In genomic region chr10:34761443-34761842, GRCh38 we compare ENCODE assay signal across 20 cellular contexts. TPM values are rescaled to one million over a fixed set of nuclear protein-coding genes. Genes with fewer than 3 reads are reported as not detected.
DNase-seq lines count a peak whose midpoint lies in the region; ATAC-seq and TF ChIP-seq lines count a peak whose summit lies in the region.
"Had no signal": no experiment of that assay in that cellular context is flagged by ENCODE, and none has a peak within 500 bp of the region (broad histone marks: within the 10 kb centered on the region; RNA-seq: fewer than 3 reads in every experiment).

No MANE protein-coding gene starts in this region.

- no peaks in the 10 kb centered on the region for H3K27me3 ChIP-seq in mammary epithelial cell (ENCODE audit: insufficient read depth, low read length)
- no peaks in the 10 kb centered on the region for H3K27me3 ChIP-seq in PC-9 (ENCODE audit: insufficient read depth, low read depth)
- no peaks in the 10 kb centered on the region for H3K27me3 ChIP-seq in body of pancreas
- H3K27me3 ChIP-seq: BLaER1 had no signal

- intact Hi-C loops in mammary epithelial cell (cut with micrococcal nuclease): no loop called here
- intact Hi-C loops in PC-9 (cut with micrococcal nuclease; ENCODE audit: unreplicated experiment): no loop called here
- intact Hi-C loops in body of pancreas (cut with DNase I): no loop called here

- no peak for ATAC-seq in body of pancreas
- no peak for ATAC-seq in HG03159 (IDR thresholded peaks at IDR 0.05; ENCODE audit: unreplicated experiment)
- ATAC-seq: K562 had no signal

- H2AFZ ChIP-seq in mammary epithelial cell (ENCODE audit: low read depth, low read length) (no peak overlapping the region), PC-9 (no peak overlapping the region)

- DNase-seq in AG10803 (ENCODE audit: low read depth): peak; percentile 38
- peak; percentile 28 for DNase-seq in mammary epithelial cell
- no peak for DNase-seq in PC-9
- DNase-seq in globus pallidus (ENCODE audit: low spot score): no peak
- DNase-seq in body of pancreas: no peak
- DNase-seq: ACHN; DMS 273 treated with DMSO at 0.1 percent for 48 hours; H9; NCI-H1048; NCI-H146; NCI-H345; NCI-H526 treated with DMSO at 0.1 percent for 48 hours; NK-92 treated with Interleukin-12 subunit alpha and Interleukin-12 subunit beta, amount 100 ng/mL, for 24 hours; SHP77 treated with DMSO at 0.1 percent for 48 hours had no signal

- H3F3A ChIP-seq in PC-9 (ENCODE audit: insufficient read depth, low read depth): peaks cover 34% of the 10 kb centered on the region

- TF ChIP-seq POLR2A in body of pancreas (IDR thresholded peaks at IDR 0.05): no peak

- dilution Hi-C loops in mammary epithelial cell (cut with HindIII; ENCODE audit: low sequenced_read_pairs): loop anchor here (5.0 kb wide), 1 partner anchor 41 kb away; no protein-coding TSS in a partner anchor

- H3K27ac ChIP-seq in HEK293 (ENCODE audit: extremely low read depth, low read depth, low read length) (no peak overlapping the region), mammary epithelial cell (ENCODE audit: insufficient read depth, low read depth, low read length) (peak overlapping the region; percentile 96), PC-9 (no peak overlapping the region), body of pancreas (no peak overlapping the region)
- H3K27ac ChIP-seq: BLaER1, HL-60 had no signal

- peaks cover 86% of the 10 kb centered on the region for H3K79me2 ChIP-seq in mammary epithelial cell (ENCODE audit: insufficient read depth, low read length)
- peaks cover 81% of the 10 kb centered on the region for H3K79me2 ChIP-seq in PC-9 (ENCODE audit: low read depth)

- no peaks in the 10 kb centered on the region for H3K36me3 Mint-ChIP-seq in nephron (ENCODE audit: low read depth)

- POLR2A ChIA-PET in HEK293 (lab: Yijun Ruan, JAX): no interaction called here
- POLR2A ChIA-PET in PC-9 (lab: Charles Lee; ENCODE audit: unreplicated experiment): no interaction called here

- no peak overlapping the region for H3K4me3 Mint-ChIP-seq in nephron
- H3K4me3 Mint-ChIP-seq: H9 had no signal

- peaks cover 77% of the 10 kb centered on the region for H3K4me1 Mint-ChIP-seq in nephron

- peak overlapping the region; percentile 5 to 17 (median 13) for H3K27ac Mint-ChIP-seq in nephron

- BruUV-seq in mammary epithelial cell (replicated peaks; lab: Mats Ljungman, UMichigan): no TSS peak
- BruUV-seq in PC-9 (replicated peaks; lab: Mats Ljungman, UMichigan): no TSS peak

- H4K20me1 ChIP-seq in mammary epithelial cell (ENCODE audit: insufficient read depth, low read length) (no peaks in the 10 kb centered on the region), PC-9 (ENCODE audit: insufficient read depth) (no peaks in the 10 kb centered on the region)

- no peak for TF ChIP-seq CTCF in AG10803 (conservative IDR thresholded peaks at IDR 0.05; ENCODE audit: low read length)
- no peak for TF ChIP-seq CTCF in HEK293 (tag by site-specific recombination; IDR thresholded peaks at IDR 0.05)
- TF ChIP-seq CTCF in mammary epithelial cell (conservative IDR thresholded peaks at IDR 0.05 in 1 of 2, IDR thresholded peaks at IDR 0.05 in 1 of 2; ENCODE audit: extremely low read depth in 1 of 2, insufficient read depth in 1 of 2, low read depth in 1 of 2, low read length in 2 of 2): no peak
- no peak for TF ChIP-seq CTCF in nephron (IDR thresholded peaks at IDR 0.05; ENCODE audit: unreplicated experiment in 3 of 3)
- TF ChIP-seq CTCF in PC-9 (conservative IDR thresholded peaks at IDR 0.05): no peak
- TF ChIP-seq CTCF in body of pancreas (IDR thresholded peaks at IDR 0.05): no peak

- H3K9ac ChIP-seq in mammary epithelial cell (ENCODE audit: insufficient read depth, low read length): peak overlapping the region; percentile 42
- H3K9ac ChIP-seq: BLaER1 had no signal

- peaks cover 14% of the 10 kb centered on the region for H3K4me1 ChIP-seq in HEK293 (ENCODE audit: control insufficient read depth, insufficient read depth, low read length)
- H3K4me1 ChIP-seq in mammary epithelial cell (ENCODE audit: insufficient read depth, low read length): peaks cover 50% of the 10 kb centered on the region
- peaks cover 20% of the 10 kb centered on the region for H3K4me1 ChIP-seq in PC-9 (replicated peaks; ENCODE audit: insufficient read depth)
- peaks cover 49% of the 10 kb centered on the region for H3K4me1 ChIP-seq in body of pancreas

- CTCF ChIA-PET in HEK293 (lab: Yijun Ruan, JAX) (no interaction called here), mammary epithelial cell (lab: Charles Lee; ENCODE audit: low non-redundant PET) (no interaction called here), PC-9 (lab: Charles Lee) (no interaction called here)

- H3K9me3 Mint-ChIP-seq in nephron: no peaks in the 10 kb centered on the region
- H3K9me3 Mint-ChIP-seq: H9 had no signal

- H3K9me3 ChIP-seq in HEK293 (ENCODE audit: control insufficient read depth, insufficient read depth, low read depth, low read length) (no peaks in the 10 kb centered on the region), mammary epithelial cell (replicated peaks; ENCODE audit: insufficient read depth, low read length) (no peaks in the 10 kb centered on the region), PC-9 (ENCODE audit: insufficient read depth, low read depth) (0 out of 2 replicates have a peak, but pooled peaks cover 4% of the 10 kb centered on the region), body of pancreas (no peaks in the 10 kb centered on the region)

- WGBS in mammary epithelial cell (ENCODE audit: low coverage, missing lambda C conversion rate): 0% methylated on average over 1 of the region's 1 CpG
- 56 to 73% methylated on average over 1 of the region's 1 CpG for WGBS in body of pancreas, 2 donors

- H3K4me2 ChIP-seq in mammary epithelial cell (ENCODE audit: insufficient read depth, low read depth, low read length): peak overlapping the region; percentile 33
- no peak overlapping the region for H3K4me2 ChIP-seq in PC-9
- H3K4me2 ChIP-seq: BLaER1 had no signal

- no peaks in the 10 kb centered on the region for H3K9me2 ChIP-seq in PC-9 (ENCODE audit: insufficient read depth)

- no peaks in the 10 kb centered on the region for H3K36me3 ChIP-seq in HEK293 (ENCODE audit: control insufficient read depth in 2 of 2, insufficient read depth in 1 of 2, low read length in 2 of 2)
- no peaks in the 10 kb centered on the region for H3K36me3 ChIP-seq in mammary epithelial cell (ENCODE audit: insufficient read depth, low read length)
- H3K36me3 ChIP-seq in PC-9 (ENCODE audit: low read depth): no peaks in the 10 kb centered on the region
- no peaks in the 10 kb centered on the region for H3K36me3 ChIP-seq in body of pancreas (replicated peaks in 1 of 2; ENCODE audit: insufficient read depth in 1 of 2, low read depth in 2 of 2)
- H3K36me3 ChIP-seq: BLaER1 had no signal

- in situ Hi-C loops in mammary epithelial cell (cut with MboI; ENCODE audit: low sequenced_read_pairs in 2 of 2): no loop called here

- H3K4me3 ChIP-seq in AG10803 (ENCODE audit: low read length): no peak overlapping the region
- no peak overlapping the region for H3K4me3 ChIP-seq in HEK293 (ENCODE audit: low read depth, low read length)
- H3K4me3 ChIP-seq in mammary epithelial cell (replicated peaks in 1 of 3; ENCODE audit: insufficient read depth in 1 of 3, low read depth in 2 of 3, low read length in 3 of 3): no peak overlapping the region
- H3K4me3 ChIP-seq in PC-9: no peak overlapping the region
- H3K4me3 ChIP-seq in body of pancreas: no peak overlapping the region
- H3K4me3 ChIP-seq: BLaER1, K562 had no signal

- H3K27me3 Mint-ChIP-seq in nephron (ENCODE audit: low read depth): no peaks in the 10 kb centered on the region

TF ChIP-seq in HEK293, 187 proteins besides CTCF, POLR2A, EP300 and RAD21:
- no peak for TF ChIP-seq YY1 (tag by site-specific recombination; IDR thresholded peaks at IDR 0.05)
- TF ChIP-seq PRDM6 (tag by site-specific recombination; IDR thresholded peaks at IDR 0.05): peak; percentile 16; the same call in 1 of the 2 replicates

RNA-seq across cellular contexts. Expression of gene PARD3, which starts 53.7 kb away (rescaled TPM):
- total RNA-seq in mammary epithelial cell (10 to 100 TPM; 47.1 to 58.7 TPM), PC-9 (2021) (57.4 and 61.9 TPM in 2 replicates), body of pancreas (10 to 100 TPM; 36.1 to 48.5 TPM)
- polyA plus RNA-seq in mammary epithelial cell: 32.1 TPM
- polyA minus RNA-seq in mammary epithelial cell: 48.8 TPM

Comparison
In these comparisons a context has a peak if more than half of its experiments do, and no peak if none do; other contexts are left out.
1. DNase-seq: peak in AG10803 (single experiment) and mammary epithelial cell (single experiment); none in PC-9 (0 of 2), globus pallidus (single experiment) and body of pancreas (0 of 4).